16 cellular contexts compared by ENCODE assay signal in genomic region chr6:113057567-113058053, GRCh38.
"Had no signal": no experiment of that assay in that cellular context is flagged by ENCODE, and none has a peak within 500 bp of the region (broad histone marks: within the 10 kb centered on the region; RNA-seq: fewer than 3 reads in every experiment).

No MANE protein-coding gene starts in this region.

- H3K27ac Mint-ChIP-seq: dendritic cell treated with granulocyte-macrophage colony-stimulating factor and Interleukin-4, amounts not matched to agents 40 ng/mL and 50 ng/mL, for 4 days; effector memory CD8-positive, alpha-beta T cell; nephron had no signal

- H3K27me3 ChIP-seq: gastrocnemius medialis, right atrium auricular region, sigmoid colon had no signal

- H3K4me1 Mint-ChIP-seq: central memory CD8-positive, alpha-beta T cell; naive B cell had no signal

- ATAC-seq: effector memory CD8-positive, alpha-beta T cell; gastrocnemius medialis had no signal

- H3K27me3 Mint-ChIP-seq: central memory CD8-positive, alpha-beta T cell; dendritic cell treated with granulocyte-macrophage colony-stimulating factor and Interleukin-4, amounts not matched to agents 40 ng/mL and 50 ng/mL, for 4 days; effector memory CD8-positive, alpha-beta T cell had no signal

- H3K4me3 Mint-ChIP-seq: central memory CD8-positive, alpha-beta T cell; dendritic cell treated with granulocyte-macrophage colony-stimulating factor and Interleukin-4, amounts not matched to agents 40 ng/mL and 50 ng/mL, for 4 days; effector memory CD8-positive, alpha-beta T cell; nephron had no signal

- H3K4me1 ChIP-seq: gastrocnemius medialis, right atrium auricular region, sigmoid colon had no signal

- H3K9me3 Mint-ChIP-seq: dendritic cell treated with granulocyte-macrophage colony-stimulating factor and Interleukin-4, amounts not matched to agents 40 ng/mL and 50 ng/mL, for 4 days had no signal

- H3K9me3 ChIP-seq: gastrocnemius medialis, sigmoid colon had no signal

- H3K36me3 ChIP-seq: gastrocnemius medialis, right atrium auricular region, sigmoid colon had no signal

- H3K4me3 ChIP-seq: gastrocnemius medialis, right atrium auricular region, sigmoid colon, skin epidermis had no signal

- H3K27ac ChIP-seq: gastrocnemius medialis, right atrium auricular region, sigmoid colon, skin epidermis had no signal

- H3K36me3 Mint-ChIP-seq: naive B cell had no signal

- DNase-seq: effector memory CD8-positive, alpha-beta T cell; erythroblast; gastrocnemius medialis; glutamatergic neuron; left colon; mesendoderm; naive B cell; sigmoid colon; stimulated activated CD4-positive, alpha-beta T cell treated with anti-CD3 and anti-CD28 coated beads, Interleukin-12 subunit alpha, Interleukin-12 subunit beta, amount 100 ng/mL, for 4 hours; stimulated activated naive CD4-positive, alpha-beta T cell treated with Interleukin-2 at 50 U/mL for 16 hours; trophoblast cell had no signal
